ENCODE assay signal across 1 cellular context in the genomic region with DNA sequence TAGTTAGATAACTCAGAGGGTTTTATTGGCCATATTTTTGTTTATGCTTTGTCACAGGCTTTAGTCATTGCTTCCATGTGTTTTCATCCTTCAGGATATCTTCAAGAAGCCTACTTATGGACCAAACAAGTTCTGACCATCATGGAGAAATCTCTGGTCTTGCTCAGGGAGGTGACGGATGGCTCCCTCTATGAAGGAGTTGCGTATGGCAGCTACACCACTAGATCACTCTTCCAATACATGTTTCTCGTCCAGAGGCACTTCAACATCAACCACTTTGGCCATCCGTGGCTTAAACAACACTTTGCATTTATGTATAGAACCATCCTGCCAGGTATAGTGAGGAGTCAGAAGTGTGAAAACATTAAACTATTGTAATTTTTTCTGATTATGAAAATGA.
TF ChIP-seq lines count a peak whose summit lies in the region.

No MANE protein-coding gene starts in this region.

TF ChIP-seq in GM23338, 12 proteins besides CTCF, POLR2A, EP300 and RAD21 (continued from another document):
- TF ChIP-seq, protein P1, sequence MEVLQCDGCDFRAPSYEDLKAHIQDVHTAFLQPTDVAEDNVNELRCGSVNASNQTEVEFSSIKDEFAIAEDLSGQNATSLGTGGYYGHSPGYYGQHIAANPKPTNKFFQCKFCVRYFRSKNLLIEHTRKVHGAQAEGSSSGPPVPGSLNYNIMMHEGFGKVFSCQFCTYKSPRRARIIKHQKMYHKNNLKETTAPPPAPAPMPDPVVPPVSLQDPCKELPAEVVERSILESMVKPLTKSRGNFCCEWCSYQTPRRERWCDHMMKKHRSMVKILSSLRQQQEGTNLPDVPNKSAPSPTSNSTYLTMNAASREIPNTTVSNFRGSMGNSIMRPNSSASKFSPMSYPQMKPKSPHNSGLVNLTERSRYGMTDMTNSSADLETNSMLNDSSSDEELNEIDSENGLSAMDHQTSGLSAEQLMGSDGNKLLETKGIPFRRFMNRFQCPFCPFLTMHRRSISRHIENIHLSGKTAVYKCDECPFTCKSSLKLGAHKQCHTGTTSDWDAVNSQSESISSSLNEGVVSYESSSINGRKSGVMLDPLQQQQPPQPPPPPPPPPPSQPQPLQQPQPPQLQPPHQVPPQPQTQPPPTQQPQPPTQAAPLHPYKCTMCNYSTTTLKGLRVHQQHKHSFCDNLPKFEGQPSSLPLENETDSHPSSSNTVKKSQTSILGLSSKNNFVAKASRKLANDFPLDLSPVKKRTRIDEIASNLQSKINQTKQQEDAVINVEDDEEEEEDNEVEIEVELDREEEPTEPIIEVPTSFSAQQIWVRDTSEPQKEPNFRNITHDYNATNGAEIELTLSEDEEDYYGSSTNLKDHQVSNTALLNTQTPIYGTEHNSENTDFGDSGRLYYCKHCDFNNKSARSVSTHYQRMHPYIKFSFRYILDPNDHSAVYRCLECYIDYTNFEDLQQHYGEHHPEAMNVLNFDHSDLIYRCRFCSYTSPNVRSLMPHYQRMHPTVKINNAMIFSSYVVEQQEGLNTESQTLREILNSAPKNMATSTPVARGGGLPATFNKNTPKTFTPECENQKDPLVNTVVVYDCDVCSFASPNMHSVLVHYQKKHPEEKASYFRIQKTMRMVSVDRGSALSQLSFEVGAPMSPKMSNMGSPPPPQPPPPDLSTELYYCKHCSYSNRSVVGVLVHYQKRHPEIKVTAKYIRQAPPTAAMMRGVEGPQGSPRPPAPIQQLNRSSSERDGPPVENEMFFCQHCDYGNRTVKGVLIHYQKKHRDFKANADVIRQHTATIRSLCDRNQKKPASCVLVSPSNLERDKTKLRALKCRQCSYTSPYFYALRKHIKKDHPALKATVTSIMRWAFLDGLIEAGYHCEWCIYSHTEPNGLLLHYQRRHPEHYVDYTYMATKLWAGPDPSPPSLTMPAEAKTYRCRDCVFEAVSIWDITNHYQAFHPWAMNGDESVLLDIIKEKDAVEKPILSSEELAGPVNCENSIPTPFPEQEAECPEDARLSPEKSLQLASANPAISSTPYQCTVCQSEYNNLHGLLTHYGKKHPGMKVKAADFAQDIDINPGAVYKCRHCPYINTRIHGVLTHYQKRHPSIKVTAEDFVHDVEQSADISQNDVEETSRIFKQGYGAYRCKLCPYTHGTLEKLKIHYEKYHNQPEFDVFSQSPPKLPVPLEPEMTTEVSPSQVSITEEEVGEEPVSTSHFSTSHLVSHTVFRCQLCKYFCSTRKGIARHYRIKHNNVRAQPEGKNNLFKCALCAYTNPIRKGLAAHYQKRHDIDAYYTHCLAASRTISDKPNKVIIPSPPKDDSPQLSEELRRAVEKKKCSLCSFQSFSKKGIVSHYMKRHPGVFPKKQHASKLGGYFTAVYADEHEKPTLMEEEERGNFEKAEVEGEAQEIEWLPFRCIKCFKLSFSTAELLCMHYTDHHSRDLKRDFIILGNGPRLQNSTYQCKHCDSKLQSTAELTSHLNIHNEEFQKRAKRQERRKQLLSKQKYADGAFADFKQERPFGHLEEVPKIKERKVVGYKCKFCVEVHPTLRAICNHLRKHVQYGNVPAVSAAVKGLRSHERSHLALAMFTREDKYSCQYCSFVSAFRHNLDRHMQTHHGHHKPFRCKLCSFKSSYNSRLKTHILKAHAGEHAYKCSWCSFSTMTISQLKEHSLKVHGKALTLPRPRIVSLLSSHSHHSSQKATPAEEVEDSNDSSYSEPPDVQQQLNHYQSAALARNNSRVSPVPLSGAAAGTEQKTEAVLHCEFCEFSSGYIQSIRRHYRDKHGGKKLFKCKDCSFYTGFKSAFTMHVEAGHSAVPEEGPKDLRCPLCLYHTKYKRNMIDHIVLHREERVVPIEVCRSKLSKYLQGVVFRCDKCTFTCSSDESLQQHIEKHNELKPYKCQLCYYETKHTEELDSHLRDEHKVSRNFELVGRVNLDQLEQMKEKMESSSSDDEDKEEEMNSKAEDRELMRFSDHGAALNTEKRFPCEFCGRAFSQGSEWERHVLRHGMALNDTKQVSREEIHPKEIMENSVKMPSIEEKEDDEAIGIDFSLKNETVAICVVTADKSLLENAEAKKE (CRISPR knock-in tag; IDR thresholded peaks at IDR 0.05) = no peak
- TF ChIP-seq POLR2AphosphoS5 (IDR thresholded peaks at IDR 0.05; ENCODE audit: low read depth) (no peak), STAT1 (IDR thresholded peaks at IDR 0.05; ENCODE audit: unreplicated experiment) (no peak)
